ENCODE assay signal across 15 cellular contexts in genomic region chr13:74367193-74367592, GRCh38.
DNase-seq lines count a peak whose midpoint lies in the region; ATAC-seq and TF ChIP-seq lines count a peak whose summit lies in the region.
"Had no signal": no experiment of that assay in that cellular context is flagged by ENCODE, and none has a peak within 500 bp of the region (broad histone marks: within the 10 kb centered on the region; RNA-seq: fewer than 3 reads in every experiment).

No MANE protein-coding gene starts in this region.

- H3K27me3 Mint-ChIP-seq in activated CD4-positive, alpha-beta T cell treated with anti-CD3 and anti-CD28 coated beads, Interleukin-2, amount 10 ng/mL, durations not matched to agents 7 days and 5 days, result no peaks in the 10 kb centered on the region
- no peaks in the 10 kb centered on the region for H3K27me3 Mint-ChIP-seq in CD4-positive, alpha-beta memory T cell
- H3K27me3 Mint-ChIP-seq in GM23338 (ENCODE audit: insufficient read depth, low read depth, poor library complexity), result no peaks in the 10 kb centered on the region
- H3K27me3 Mint-ChIP-seq: CD4-positive, CD25-positive, alpha-beta regulatory T cell had no signal

- CTCF ChIA-PET in activated CD4-positive, alpha-beta T cell treated with anti-CD3 and anti-CD28 coated beads, Interleukin-2, amount 10 ng/mL, durations not matched to agents 7 days and 5 days (lab: Charles Lee), result interaction anchor here (0.6 kb wide), 1 partner anchor 1029 kb away, joined by 3 read pairs; no protein-coding TSS in a partner anchor
- CTCF ChIA-PET in CD4-positive, alpha-beta memory T cell (lab: Charles Lee; ENCODE audit: partially characterized antibody), result no interaction called here

- TF ChIP-seq CTCF in GM23338 (conservative IDR thresholded peaks at IDR 0.05; ENCODE audit: low read depth in 2 of 2) (no peak), osteoblast (IDR thresholded peaks at IDR 0.05; ENCODE audit: extremely low read depth, low read depth, low read length) (no peak)

- peaks cover 2% of the 10 kb centered on the region; the same call in 1 of the 2 replicates for H3K9me2 ChIP-seq in GM23338 (ENCODE audit: insufficient read depth)

- no peaks in the 10 kb centered on the region for H3K79me2 ChIP-seq in GM23338 (replicated peaks; ENCODE audit: insufficient read depth)
- H3K79me2 ChIP-seq in osteoblast (ENCODE audit: insufficient read depth, low read length), result no peaks in the 10 kb centered on the region

- POLR2A ChIA-PET in activated CD4-positive, alpha-beta T cell treated with anti-CD3 and anti-CD28 coated beads, Interleukin-2, amount 10 ng/mL, durations not matched to agents 7 days and 5 days (lab: Charles Lee), result no interaction called here
- POLR2A ChIA-PET in CD4-positive, alpha-beta memory T cell (lab: Charles Lee; ENCODE audit: partially characterized antibody), result no interaction called here

- H3K27me3 ChIP-seq in CD4-positive, alpha-beta memory T cell (ENCODE audit: insufficient read depth, low read length), result no peaks in the 10 kb centered on the region
- H3K27me3 ChIP-seq in GM23338 (ENCODE audit: insufficient read depth) (no peaks in the 10 kb centered on the region), osteoblast (ENCODE audit: insufficient read depth, low read length) (no peaks in the 10 kb centered on the region)
- H3K27me3 ChIP-seq: BLaER1 treated with 17β-estradiol and CSF1 and Interleukin-3, amounts not matched to agents 10 nM and 100 nM had no signal

- H3K9me3 ChIP-seq in CD4-positive, alpha-beta memory T cell (ENCODE audit: control insufficient read depth in 1 of 2, low read length in 2 of 2), result no peaks in the 10 kb centered on the region
- no peaks in the 10 kb centered on the region for H3K9me3 ChIP-seq in osteoblast (ENCODE audit: low read depth, low read length)
- H3K9me3 ChIP-seq: Caco-2 had no signal

- H3K36me3 ChIP-seq in CD4-positive, alpha-beta memory T cell (ENCODE audit: insufficient read depth, low read length), result no peaks in the 10 kb centered on the region
- H3K36me3 ChIP-seq in GM23338 (ENCODE audit: insufficient read depth) (no peaks in the 10 kb centered on the region), osteoblast (ENCODE audit: insufficient read depth, low read length) (no peaks in the 10 kb centered on the region)
- H3K36me3 ChIP-seq: BLaER1 treated with 17β-estradiol and CSF1 and Interleukin-3, amounts not matched to agents 10 nM and 100 nM had no signal

- H4K20me1 ChIP-seq in GM23338 (replicated peaks; ENCODE audit: insufficient read depth), result no peaks in the 10 kb centered on the region
- H4K20me1 ChIP-seq in osteoblast (ENCODE audit: insufficient read depth, low read length), result no peaks in the 10 kb centered on the region
- H4K20me1 ChIP-seq: BLaER1 treated with 17β-estradiol and CSF1 and Interleukin-3, amounts not matched to agents 10 nM and 100 nM had no signal

- H3K27ac ChIP-seq in CD4-positive, alpha-beta memory T cell (ENCODE audit: low read depth, low read length), result no peak overlapping the region
- H3K27ac ChIP-seq in GM23338 (ENCODE audit: low read depth) (no peak overlapping the region), osteoblast (ENCODE audit: low read depth, low read length) (no peak overlapping the region)
- H3K27ac ChIP-seq: BLaER1 treated with 17β-estradiol and CSF1 and Interleukin-3, amounts not matched to agents 10 nM and 100 nM had no signal

- no peaks in the 10 kb centered on the region for H3K36me3 Mint-ChIP-seq in activated CD4-positive, alpha-beta T cell treated with anti-CD3 and anti-CD28 coated beads, Interleukin-2, amount 10 ng/mL, durations not matched to agents 7 days and 5 days (ENCODE audit: low read depth)
- H3K36me3 Mint-ChIP-seq in CD4-positive, alpha-beta memory T cell, result peaks cover 22 to 37% of the 10 kb centered on the region in 2 donors
- no peaks in the 10 kb centered on the region for H3K36me3 Mint-ChIP-seq in GM23338 (ENCODE audit: low read depth)

- no peak overlapping the region for H2AFZ ChIP-seq in GM23338
- H2AFZ ChIP-seq in osteoblast (ENCODE audit: low read length), result no peak overlapping the region

- DNase-seq in activated CD4-positive, alpha-beta T cell treated with anti-CD3 and anti-CD28 coated beads, Interleukin-2, amount 10 ng/mL, durations not matched to agents 7 days and 5 days, result peak; percentile 21
- no peak for DNase-seq in activated CD4-positive, alpha-beta T cell treated with anti-CD3 and anti-CD28 coated beads for 1 hour
- DNase-seq in CD4-positive, alpha-beta memory T cell, result peak in 4 of 5 donors; percentile 5 to 31 (median 12)
- DNase-seq in GM23338 (ENCODE audit: low spot score) (no peak), osteoblast (ENCODE audit: insufficient read length, low spot score, missing footprints) (no peak), NCI-H1105 treated with DMSO at 0.1 percent for 48 hours (lab: John Stamatoyannopoulos, UW) (no peak)
- peak; percentile 12 for DNase-seq in central memory CD4-positive, alpha-beta T cell
- DNase-seq: Caco-2; CD4-positive, CD25-positive, alpha-beta regulatory T cell; GDM1; H9; IMR-90 had no signal

- peaks cover 4% of the 10 kb centered on the region for H3K9me3 Mint-ChIP-seq in activated CD4-positive, alpha-beta T cell treated with anti-CD3 and anti-CD28 coated beads, Interleukin-2, amount 10 ng/mL, durations not matched to agents 7 days and 5 days
- peaks cover 0 to under 1% (median 0%) of the 10 kb centered on the region in 8 donors for H3K9me3 Mint-ChIP-seq in CD4-positive, alpha-beta memory T cell
- H3K9me3 Mint-ChIP-seq in GM23338, result no peaks in the 10 kb centered on the region; the same call in 2 of the 3 replicates
- H3K9me3 Mint-ChIP-seq: H9 had no signal

- H3K4me3 Mint-ChIP-seq in activated CD4-positive, alpha-beta T cell treated with anti-CD3 and anti-CD28 coated beads, Interleukin-2, amount 10 ng/mL, durations not matched to agents 7 days and 5 days, result no peak overlapping the region
- H3K4me3 Mint-ChIP-seq in CD4-positive, alpha-beta memory T cell, result peak overlapping the region in 2 of 8 donors; percentile 5 to 9
- H3K4me3 Mint-ChIP-seq in GM23338, result no peak overlapping the region
- H3K4me3 Mint-ChIP-seq: B cell; CD4-positive, CD25-positive, alpha-beta regulatory T cell; H9 had no signal

- no peak overlapping the region for H3K4me2 ChIP-seq in GM23338
- H3K4me2 ChIP-seq in osteoblast (ENCODE audit: insufficient read depth, low read length), result no peak overlapping the region
- H3K4me2 ChIP-seq: BLaER1 treated with 17β-estradiol and CSF1 and Interleukin-3, amounts not matched to agents 10 nM and 100 nM had no signal

- intact Hi-C loops in CD4-positive, alpha-beta memory T cell (cut with micrococcal nuclease), result no loop called here

- no peaks in the 10 kb centered on the region for H3K4me1 ChIP-seq in CD4-positive, alpha-beta memory T cell (ENCODE audit: insufficient read depth, low read length)
- H3K4me1 ChIP-seq in GM23338 (ENCODE audit: insufficient read depth), result no peaks in the 10 kb centered on the region
- no peaks in the 10 kb centered on the region for H3K4me1 ChIP-seq in osteoblast (ENCODE audit: insufficient read depth, low read length)
- H3K4me1 ChIP-seq: BLaER1 treated with 17β-estradiol and CSF1 and Interleukin-3, amounts not matched to agents 10 nM and 100 nM; Caco-2 had no signal

- H3F3A ChIP-seq in GM23338 (replicated peaks; ENCODE audit: low read depth), result no peaks in the 10 kb centered on the region

- ATAC-seq in GM23338 (no peak), GM18909 (IDR thresholded peaks at IDR 0.05; ENCODE audit: poor library complexity, unreplicated experiment) (no peak)

- H3K27ac Mint-ChIP-seq in activated CD4-positive, alpha-beta T cell treated with anti-CD3 and anti-CD28 coated beads, Interleukin-2, amount 10 ng/mL, durations not matched to agents 7 days and 5 days, result peak overlapping the region; percentile 7
- H3K27ac Mint-ChIP-seq in CD4-positive, alpha-beta memory T cell, result no peak overlapping the region
- H3K27ac Mint-ChIP-seq in GM23338, result peak overlapping the region; percentile 52; the same call in 1 of the 2 replicates
- H3K27ac Mint-ChIP-seq: B cell had no signal

- no peak overlapping the region for H3K4me3 ChIP-seq in CD4-positive, alpha-beta memory T cell (ENCODE audit: low read length in 2 of 2)
- H3K4me3 ChIP-seq in GM23338 (no peak overlapping the region), osteoblast (ENCODE audit: insufficient read depth, low read length) (no peak overlapping the region)
- H3K4me3 ChIP-seq: BLaER1 treated with 17β-estradiol and CSF1 and Interleukin-3, amounts not matched to agents 10 nM and 100 nM had no signal

- H3K4me1 Mint-ChIP-seq in activated CD4-positive, alpha-beta T cell treated with anti-CD3 and anti-CD28 coated beads, Interleukin-2, amount 10 ng/mL, durations not matched to agents 7 days and 5 days, result peaks cover 5% of the 10 kb centered on the region
- peaks cover 5 to 14% (median 6%) of the 10 kb centered on the region in 4 donors for H3K4me1 Mint-ChIP-seq in CD4-positive, alpha-beta memory T cell
- H3K4me1 Mint-ChIP-seq in GM23338, result no peaks in the 10 kb centered on the region
- H3K4me1 Mint-ChIP-seq: B cell, H9 had no signal

TF ChIP-seq in GM23338, 12 proteins besides CTCF, POLR2A, EP300 and RAD21:
- TF ChIP-seq ZNF114 (CRISPR knock-in tag; IDR thresholded peaks at IDR 0.05) (no peak), CREB1 (CRISPR knock-in tag; IDR thresholded peaks at IDR 0.05; ENCODE audit: low read depth) (no peak)

Comparison
In these comparisons a context has a peak if more than half of its experiments do, and no peak if none do; other contexts are left out.
1. DNase-seq: peak in activated CD4-positive, alpha-beta T cell treated with anti-CD3 and anti-CD28 coated beads, Interleukin-2, amount 10 ng/mL, durations not matched to agents 7 days and 5 days (single experiment), CD4-positive, alpha-beta memory T cell (4 of 5) and central memory CD4-positive, alpha-beta T cell (single experiment); none in activated CD4-positive, alpha-beta T cell treated with anti-CD3 and anti-CD28 coated beads for 1 hour (single experiment), GM23338 (single experiment), osteoblast (single experiment) and NCI-H1105 treated with DMSO at 0.1 percent for 48 hours (single experiment).
2. H3K27ac Mint-ChIP-seq: peak in activated CD4-positive, alpha-beta T cell treated with anti-CD3 and anti-CD28 coated beads, Interleukin-2, amount 10 ng/mL, durations not matched to agents 7 days and 5 days (single experiment) and GM23338 (single experiment); none in CD4-positive, alpha-beta memory T cell (0 of 7).